In the genomic region with DNA sequence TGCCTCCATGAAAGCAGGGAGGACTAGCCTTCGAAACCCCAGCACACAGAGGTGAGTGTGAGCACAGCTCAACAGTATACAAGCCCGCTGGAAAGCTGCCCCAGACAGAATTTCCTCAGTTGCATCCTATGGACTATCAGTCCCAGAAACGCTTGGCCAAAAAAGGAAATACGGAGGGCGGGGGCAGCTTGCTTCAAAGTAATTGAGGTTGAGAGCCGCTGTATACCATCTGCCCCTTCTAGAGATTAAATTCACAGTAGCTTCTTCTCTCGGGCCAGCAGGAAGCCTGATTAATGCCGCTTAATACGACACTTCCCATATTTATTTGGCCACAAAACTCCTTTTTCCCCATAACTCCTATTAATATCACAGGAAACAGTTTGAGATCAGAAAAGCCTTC, we compare ENCODE assay signal across 16 cellular contexts.
DNase-seq lines count a peak whose midpoint lies in the region; ATAC-seq, FAIRE-seq and TF ChIP-seq lines count a peak whose summit lies in the region.
"Had no signal": no experiment of that assay in that cellular context is flagged by ENCODE, and none has a peak within 500 bp of the region (broad histone marks: within the 10 kb centered on the region; RNA-seq: fewer than 3 reads in every experiment).

No MANE protein-coding gene starts in this region.

- H3K27me3 Mint-ChIP-seq in natural killer cell (ENCODE audit: low read depth in 2 of 2) = no peaks in the 10 kb centered on the region
- no peaks in the 10 kb centered on the region for H3K27me3 Mint-ChIP-seq in T-helper 2 cell treated with Interferon-gamma antibody and Interleukin-4, amounts not matched to agents 5 μg/mL and 100 μg/mL, for 36 hours (ENCODE audit: low read depth)

- intact Hi-C loops in natural killer cell (cut with micrococcal nuclease) = no loop called here

- ATAC-seq in natural killer cell (no peak), GM18868 (IDR thresholded peaks at IDR 0.05; ENCODE audit: unreplicated experiment) (no peak)
- no peak for ATAC-seq in activated CD4-positive, CD25-positive, alpha-beta regulatory T cell treated with anti-CD3 and anti-CD28 coated beads, Interleukin-2, amount 50 U/mL, for 24 hours
- ATAC-seq: Right ventricle myocardium inferior had no signal

- FAIRE-seq in D721Med (lab: Jason Lieb, UNC) = no peak

- H3K27ac Mint-ChIP-seq in natural killer cell = peak overlapping the region; percentile 89 to 91
- H3K27ac Mint-ChIP-seq in T-helper 2 cell treated with Interferon-gamma antibody and Interleukin-4, amounts not matched to agents 5 μg/mL and 100 μg/mL, for 36 hours = no peak overlapping the region

- no peak for TF ChIP-seq CTCF in D721Med (IDR thresholded peaks at IDR 0.05; ENCODE audit: insufficient read depth, missing control alignments)
- no peak for TF ChIP-seq CTCF in natural killer cell (IDR thresholded peaks at IDR 0.05)

- H3K9me3 Mint-ChIP-seq in natural killer cell = no peaks in the 10 kb centered on the region
- H3K9me3 Mint-ChIP-seq in T-helper 2 cell treated with Interferon-gamma antibody and Interleukin-4, amounts not matched to agents 5 μg/mL and 100 μg/mL, for 36 hours = peaks cover 10% of the 10 kb centered on the region

- H3K4me1 Mint-ChIP-seq in natural killer cell = peaks cover 64 to 88% of the 10 kb centered on the region in 2 donors
- H3K4me1 Mint-ChIP-seq in T-helper 2 cell treated with Interferon-gamma antibody and Interleukin-4, amounts not matched to agents 5 μg/mL and 100 μg/mL, for 36 hours (ENCODE audit: low read depth) = peaks cover 55% of the 10 kb centered on the region

- no peaks in the 10 kb centered on the region for H3K36me3 Mint-ChIP-seq in natural killer cell
- H3K36me3 Mint-ChIP-seq in T-helper 2 cell treated with Interferon-gamma antibody and Interleukin-4, amounts not matched to agents 5 μg/mL and 100 μg/mL, for 36 hours (ENCODE audit: low read depth) = peaks cover 9% of the 10 kb centered on the region

- peak overlapping the region; percentile 21 for H3K4me3 Mint-ChIP-seq in natural killer cell
- H3K4me3 Mint-ChIP-seq in T-helper 2 cell treated with Interferon-gamma antibody and Interleukin-4, amounts not matched to agents 5 μg/mL and 100 μg/mL, for 36 hours = no peak overlapping the region

- peak; percentile 66 for DNase-seq in D721Med (ENCODE audit: insufficient read length, low spot score)
- peak; percentile 96 to 97 for DNase-seq in NCI-H524 (lab: John Stamatoyannopoulos, UW)
- peak; percentile 54 for DNase-seq in dermis blood vessel endothelial cell
- no peak for DNase-seq in natural killer cell
- no peak for DNase-seq in T-helper 2 cell treated with Interferon-gamma antibody and Interleukin-4, amounts not matched to agents 5 μg/mL and 100 μg/mL, for 36 hours (ENCODE audit: low spot score)
- DNase-seq in NCI-H187 treated with DMSO at 0.1 percent for 48 hours (lab: John Stamatoyannopoulos, UW) = no peak
- DNase-seq: activated CD4-positive, CD25-positive, alpha-beta regulatory T cell; activated T-cell treated with anti-CD3 and anti-CD28 coated beads for 4 hours; anterior cingulate cortex; COR-L47; cortex of kidney; naive B cell; NCI-H510A treated with DMSO at 0.1 percent for 48 hours had no signal

Comparison
In these comparisons a context has a peak if more than half of its experiments do, and no peak if none do; other contexts are left out.
1. DNase-seq: peak in D721Med (single experiment), NCI-H524 (2 of 2) and dermis blood vessel endothelial cell (single experiment); none in natural killer cell (single experiment), T-helper 2 cell treated with Interferon-gamma antibody and Interleukin-4, amounts not matched to agents 5 μg/mL and 100 μg/mL, for 36 hours (single experiment) and NCI-H187 treated with DMSO at 0.1 percent for 48 hours (single experiment).